1 cellular context compared by ENCODE assay signal in genomic region chr3:32238027-32238815, GRCh38.
TF ChIP-seq lines count a peak whose summit lies in the region.

A gene with protein sequence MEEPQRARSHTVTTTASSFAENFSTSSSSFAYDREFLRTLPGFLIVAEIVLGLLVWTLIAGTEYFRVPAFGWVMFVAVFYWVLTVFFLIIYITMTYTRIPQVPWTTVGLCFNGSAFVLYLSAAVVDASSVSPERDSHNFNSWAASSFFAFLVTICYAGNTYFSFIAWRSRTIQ (plus strand): TSS chr3:32238680. CDS start chr3:32238973, 293 bp downstream.

TF ChIP-seq in HepG2, 621 proteins besides CTCF, POLR2A, EP300 and RAD21 (continued from another document and continues in another):
- no peak for TF ChIP-seq ZNF546 (CRISPR knock-in tag; conservative IDR thresholded peaks at IDR 0.05)
- 0 out of 2 replicates have a peak, but pooled peaks have one; percentile 23 for TF ChIP-seq ZFP37 (CRISPR knock-in tag; IDR thresholded peaks at IDR 0.05; ENCODE audit: borderline replicate concordance)
- no peak for TF ChIP-seq ZNF101 (CRISPR knock-in tag; IDR thresholded peaks at IDR 0.05; ENCODE audit: borderline replicate concordance, low read depth)
- no peak for TF ChIP-seq NFKBIZ (CRISPR knock-in tag; IDR thresholded peaks at IDR 0.05)
- TF ChIP-seq ATM (IDR thresholded peaks at IDR 0.05; ENCODE audit: borderline replicate concordance), result no peak
- TF ChIP-seq, protein P1, sequence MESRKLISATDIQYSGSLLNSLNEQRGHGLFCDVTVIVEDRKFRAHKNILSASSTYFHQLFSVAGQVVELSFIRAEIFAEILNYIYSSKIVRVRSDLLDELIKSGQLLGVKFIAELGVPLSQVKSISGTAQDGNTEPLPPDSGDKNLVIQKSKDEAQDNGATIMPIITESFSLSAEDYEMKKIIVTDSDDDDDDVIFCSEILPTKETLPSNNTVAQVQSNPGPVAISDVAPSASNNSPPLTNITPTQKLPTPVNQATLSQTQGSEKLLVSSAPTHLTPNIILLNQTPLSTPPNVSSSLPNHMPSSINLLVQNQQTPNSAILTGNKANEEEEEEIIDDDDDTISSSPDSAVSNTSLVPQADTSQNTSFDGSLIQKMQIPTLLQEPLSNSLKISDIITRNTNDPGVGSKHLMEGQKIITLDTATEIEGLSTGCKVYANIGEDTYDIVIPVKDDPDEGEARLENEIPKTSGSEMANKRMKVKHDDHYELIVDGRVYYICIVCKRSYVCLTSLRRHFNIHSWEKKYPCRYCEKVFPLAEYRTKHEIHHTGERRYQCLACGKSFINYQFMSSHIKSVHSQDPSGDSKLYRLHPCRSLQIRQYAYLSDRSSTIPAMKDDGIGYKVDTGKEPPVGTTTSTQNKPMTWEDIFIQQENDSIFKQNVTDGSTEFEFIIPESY (CRISPR knock-in tag; IDR thresholded peaks at IDR 0.05), result no peak; the same call in 1 of the 2 replicates
- no peak for TF ChIP-seq ZNF205 (CRISPR knock-in tag; IDR thresholded peaks at IDR 0.05)
- TF ChIP-seq MED1 (CRISPR knock-in tag; IDR thresholded peaks at IDR 0.05), result peak; percentile 67
- TF ChIP-seq PHF8 (CRISPR knock-in tag; IDR thresholded peaks at IDR 0.05), result peak; percentile 82
- TF ChIP-seq, protein P2, sequence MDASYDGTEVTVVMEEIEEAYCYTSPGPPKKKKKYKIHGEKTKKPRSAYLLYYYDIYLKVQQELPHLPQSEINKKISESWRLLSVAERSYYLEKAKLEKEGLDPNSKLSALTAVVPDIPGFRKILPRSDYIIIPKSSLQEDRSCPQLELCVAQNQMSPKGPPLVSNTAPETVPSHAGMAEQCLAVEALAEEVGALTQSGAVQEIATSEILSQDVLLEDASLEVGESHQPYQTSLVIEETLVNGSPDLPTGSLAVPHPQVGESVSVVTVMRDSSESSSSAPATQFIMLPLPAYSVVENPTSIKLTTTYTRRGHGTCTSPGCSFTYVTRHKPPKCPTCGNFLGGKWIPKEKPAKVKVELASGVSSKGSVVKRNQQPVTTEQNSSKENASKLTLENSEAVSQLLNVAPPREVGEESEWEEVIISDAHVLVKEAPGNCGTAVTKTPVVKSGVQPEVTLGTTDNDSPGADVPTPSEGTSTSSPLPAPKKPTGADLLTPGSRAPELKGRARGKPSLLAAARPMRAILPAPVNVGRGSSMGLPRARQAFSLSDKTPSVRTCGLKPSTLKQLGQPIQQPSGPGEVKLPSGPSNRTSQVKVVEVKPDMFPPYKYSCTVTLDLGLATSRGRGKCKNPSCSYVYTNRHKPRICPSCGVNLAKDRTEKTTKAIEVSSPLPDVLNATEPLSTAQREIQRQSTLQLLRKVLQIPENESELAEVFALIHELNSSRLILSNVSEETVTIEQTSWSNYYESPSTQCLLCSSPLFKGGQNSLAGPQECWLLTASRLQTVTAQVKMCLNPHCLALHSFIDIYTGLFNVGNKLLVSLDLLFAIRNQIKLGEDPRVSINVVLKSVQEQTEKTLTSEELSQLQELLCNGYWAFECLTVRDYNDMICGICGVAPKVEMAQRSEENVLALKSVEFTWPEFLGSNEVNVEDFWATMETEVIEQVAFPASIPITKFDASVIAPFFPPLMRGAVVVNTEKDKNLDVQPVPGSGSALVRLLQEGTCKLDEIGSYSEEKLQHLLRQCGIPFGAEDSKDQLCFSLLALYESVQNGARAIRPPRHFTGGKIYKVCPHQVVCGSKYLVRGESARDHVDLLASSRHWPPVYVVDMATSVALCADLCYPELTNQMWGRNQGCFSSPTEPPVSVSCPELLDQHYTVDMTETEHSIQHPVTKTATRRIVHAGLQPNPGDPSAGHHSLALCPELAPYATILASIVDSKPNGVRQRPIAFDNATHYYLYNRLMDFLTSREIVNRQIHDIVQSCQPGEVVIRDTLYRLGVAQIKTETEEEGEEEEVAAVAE (CRISPR knock-in tag; IDR thresholded peaks at IDR 0.05; ENCODE audit: borderline replicate concordance), result no peak
- peak; percentile 68 for TF ChIP-seq SP4 (CRISPR knock-in tag; IDR thresholded peaks at IDR 0.05)
- TF ChIP-seq ZFP62 (CRISPR knock-in tag; IDR thresholded peaks at IDR 0.05), result no peak
- no peak for TF ChIP-seq ZIK1 (CRISPR knock-in tag; IDR thresholded peaks at IDR 0.05; ENCODE audit: borderline replicate concordance, low read depth)
- no peak for TF ChIP-seq TCF7L2 (IDR thresholded peaks at IDR 0.05; ENCODE audit: low read depth, low read length)
- TF ChIP-seq UBTF (CRISPR knock-in tag; IDR thresholded peaks at IDR 0.05), result peak; percentile 82
- TF ChIP-seq TAF1 (CRISPR knock-in tag; IDR thresholded peaks at IDR 0.05), result peak; percentile 28
- TF ChIP-seq, protein P3, sequence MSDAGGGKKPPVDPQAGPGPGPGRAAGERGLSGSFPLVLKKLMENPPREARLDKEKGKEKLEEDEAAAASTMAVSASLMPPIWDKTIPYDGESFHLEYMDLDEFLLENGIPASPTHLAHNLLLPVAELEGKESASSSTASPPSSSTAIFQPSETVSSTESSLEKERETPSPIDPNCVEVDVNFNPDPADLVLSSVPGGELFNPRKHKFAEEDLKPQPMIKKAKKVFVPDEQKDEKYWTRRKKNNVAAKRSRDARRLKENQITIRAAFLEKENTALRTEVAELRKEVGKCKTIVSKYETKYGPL (CRISPR knock-in tag; IDR thresholded peaks at IDR 0.05), result no peak
- TF ChIP-seq ZNF224 (CRISPR knock-in tag; IDR thresholded peaks at IDR 0.05), result no peak; the same call in 1 of the 2 replicates
- peak; percentile 22; the same call in 1 of the 2 replicates for TF ChIP-seq ZNF768 (CRISPR knock-in tag; IDR thresholded peaks at IDR 0.05)
- peak; percentile 72 for TF ChIP-seq ZNF770 (CRISPR knock-in tag; IDR thresholded peaks at IDR 0.05)
- TF ChIP-seq KDM1A (CRISPR knock-in tag; IDR thresholded peaks at IDR 0.05), result peak; percentile 59; the same call in 1 of the 2 replicates
- TF ChIP-seq SMC3 (IDR thresholded peaks at IDR 0.05; ENCODE audit: low read length), result no peak; the same call in 1 of the 2 replicates
- no peak for TF ChIP-seq ZNF282 (IDR thresholded peaks at IDR 0.05; ENCODE audit: partially characterized antibody)
- peak; percentile 91; the same call in 1 of the 2 replicates for TF ChIP-seq NFKB2 (CRISPR knock-in tag; IDR thresholded peaks at IDR 0.05; ENCODE audit: borderline replicate concordance)
- TF ChIP-seq ZEB1 (IDR thresholded peaks at IDR 0.05; ENCODE audit: insufficient replicate concordance, low read depth), result peak; percentile 45
- no peak for TF ChIP-seq NPAS2 (CRISPR knock-in tag; IDR thresholded peaks at IDR 0.05; ENCODE audit: borderline replicate concordance)
- peak; percentile 83; the same call in 1 of the 2 replicates for TF ChIP-seq ZMYM3 (CRISPR knock-in tag; IDR thresholded peaks at IDR 0.05)
- TF ChIP-seq ZNF335 (CRISPR knock-in tag; IDR thresholded peaks at IDR 0.05), result no peak
- TF ChIP-seq, protein P4, sequence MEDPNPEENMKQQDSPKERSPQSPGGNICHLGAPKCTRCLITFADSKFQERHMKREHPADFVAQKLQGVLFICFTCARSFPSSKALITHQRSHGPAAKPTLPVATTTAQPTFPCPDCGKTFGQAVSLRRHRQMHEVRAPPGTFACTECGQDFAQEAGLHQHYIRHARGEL (CRISPR knock-in tag; IDR thresholded peaks at IDR 0.05), result no peak
- TF ChIP-seq ZNF713 (CRISPR knock-in tag; IDR thresholded peaks at IDR 0.05), result no peak
- TF ChIP-seq STAG1 (CRISPR knock-in tag; IDR thresholded peaks at IDR 0.05), result no peak
- TF ChIP-seq ZNF549 (CRISPR knock-in tag; IDR thresholded peaks at IDR 0.05), result no peak
- peak; percentile 22; the same call in 1 of the 2 replicates for TF ChIP-seq ZNF615 (CRISPR knock-in tag; IDR thresholded peaks at IDR 0.05; ENCODE audit: borderline replicate concordance)
- TF ChIP-seq ZNF674 (CRISPR knock-in tag; IDR thresholded peaks at IDR 0.05; ENCODE audit: low read depth), result no peak
- TF ChIP-seq, protein P5, sequence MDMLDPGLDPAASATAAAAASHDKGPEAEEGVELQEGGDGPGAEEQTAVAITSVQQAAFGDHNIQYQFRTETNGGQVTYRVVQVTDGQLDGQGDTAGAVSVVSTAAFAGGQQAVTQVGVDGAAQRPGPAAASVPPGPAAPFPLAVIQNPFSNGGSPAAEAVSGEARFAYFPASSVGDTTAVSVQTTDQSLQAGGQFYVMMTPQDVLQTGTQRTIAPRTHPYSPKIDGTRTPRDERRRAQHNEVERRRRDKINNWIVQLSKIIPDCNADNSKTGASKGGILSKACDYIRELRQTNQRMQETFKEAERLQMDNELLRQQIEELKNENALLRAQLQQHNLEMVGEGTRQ (IDR thresholded peaks at IDR 0.05; ENCODE audit: low read depth, low read length), result no peak
- TF ChIP-seq, protein P5 (CRISPR knock-in tag; IDR thresholded peaks at IDR 0.05; ENCODE audit: borderline replicate concordance), result no peak
- peak; percentile 89; the same call in 1 of the 2 replicates for TF ChIP-seq ZNF350 (CRISPR knock-in tag; IDR thresholded peaks at IDR 0.05; ENCODE audit: borderline replicate concordance, low read depth)
- no peak for TF ChIP-seq RAD51 (IDR thresholded peaks at IDR 0.05; ENCODE audit: borderline replicate concordance)
- peak; percentile 80 for TF ChIP-seq ETV5 (CRISPR knock-in tag; IDR thresholded peaks at IDR 0.05; ENCODE audit: borderline replicate concordance)
- TF ChIP-seq BRD4 (CRISPR knock-in tag; IDR thresholded peaks at IDR 0.05), result no peak
- TF ChIP-seq MTF1 (CRISPR knock-in tag; IDR thresholded peaks at IDR 0.05), result no peak
- TF ChIP-seq HDAC6 (IDR thresholded peaks at IDR 0.05; ENCODE audit: low read depth, low read length), result no peak
- TF ChIP-seq, protein P6, sequence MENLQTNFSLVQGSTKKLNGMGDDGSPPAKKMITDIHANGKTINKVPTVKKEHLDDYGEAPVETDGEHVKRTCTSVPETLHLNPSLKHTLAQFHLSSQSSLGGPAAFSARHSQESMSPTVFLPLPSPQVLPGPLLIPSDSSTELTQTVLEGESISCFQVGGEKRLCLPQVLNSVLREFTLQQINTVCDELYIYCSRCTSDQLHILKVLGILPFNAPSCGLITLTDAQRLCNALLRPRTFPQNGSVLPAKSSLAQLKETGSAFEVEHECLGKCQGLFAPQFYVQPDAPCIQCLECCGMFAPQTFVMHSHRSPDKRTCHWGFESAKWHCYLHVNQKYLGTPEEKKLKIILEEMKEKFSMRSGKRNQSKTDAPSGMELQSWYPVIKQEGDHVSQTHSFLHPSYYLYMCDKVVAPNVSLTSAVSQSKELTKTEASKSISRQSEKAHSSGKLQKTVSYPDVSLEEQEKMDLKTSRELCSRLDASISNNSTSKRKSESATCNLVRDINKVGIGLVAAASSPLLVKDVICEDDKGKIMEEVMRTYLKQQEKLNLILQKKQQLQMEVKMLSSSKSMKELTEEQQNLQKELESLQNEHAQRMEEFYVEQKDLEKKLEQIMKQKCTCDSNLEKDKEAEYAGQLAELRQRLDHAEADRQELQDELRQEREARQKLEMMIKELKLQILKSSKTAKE (CRISPR knock-in tag; IDR thresholded peaks at IDR 0.05; ENCODE audit: borderline replicate concordance), result no peak
- no peak for TF ChIP-seq RELA (CRISPR knock-in tag; IDR thresholded peaks at IDR 0.05)
- TF ChIP-seq, protein P7, sequence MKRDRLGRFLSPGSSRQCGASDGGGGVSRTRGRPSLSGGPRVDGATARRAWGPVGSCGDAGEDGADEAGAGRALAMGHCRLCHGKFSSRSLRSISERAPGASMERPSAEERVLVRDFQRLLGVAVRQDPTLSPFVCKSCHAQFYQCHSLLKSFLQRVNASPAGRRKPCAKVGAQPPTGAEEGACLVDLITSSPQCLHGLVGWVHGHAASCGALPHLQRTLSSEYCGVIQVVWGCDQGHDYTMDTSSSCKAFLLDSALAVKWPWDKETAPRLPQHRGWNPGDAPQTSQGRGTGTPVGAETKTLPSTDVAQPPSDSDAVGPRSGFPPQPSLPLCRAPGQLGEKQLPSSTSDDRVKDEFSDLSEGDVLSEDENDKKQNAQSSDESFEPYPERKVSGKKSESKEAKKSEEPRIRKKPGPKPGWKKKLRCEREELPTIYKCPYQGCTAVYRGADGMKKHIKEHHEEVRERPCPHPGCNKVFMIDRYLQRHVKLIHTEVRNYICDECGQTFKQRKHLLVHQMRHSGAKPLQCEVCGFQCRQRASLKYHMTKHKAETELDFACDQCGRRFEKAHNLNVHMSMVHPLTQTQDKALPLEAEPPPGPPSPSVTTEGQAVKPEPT (CRISPR knock-in tag; IDR thresholded peaks at IDR 0.05; ENCODE audit: low read depth), result no peak; the same call in 1 of the 2 replicates
- no peak for TF ChIP-seq ZNF33A (CRISPR knock-in tag; IDR thresholded peaks at IDR 0.05; ENCODE audit: borderline replicate concordance)
